Comparison of ENCODE assay signal across 25 cellular contexts in genomic region chr16:55046146-55046460, GRCh38.
"Had no signal": no experiment of that assay in that cellular context is flagged by ENCODE, and none has a peak within 500 bp of the region (broad histone marks: within the 10 kb centered on the region; RNA-seq: fewer than 3 reads in every experiment).

No MANE protein-coding gene starts in this region.

- H3K27ac Mint-ChIP-seq: natural killer cell; nephron; neural progenitor cell; stimulated activated effector memory CD8-positive, alpha-beta T cell treated with anti-CD3 and anti-CD28 coated beads, Interleukin-12 subunit alpha, Interleukin-12 subunit beta, amount 100 ng/mL, for 72 hours; stimulated activated naive B cell treated with anti-CD40 and anti-IgM and Interleukin-4, amounts not matched to agents 10 μg/mL and 1 μg/mL and 100 μg/mL, for 72 hours; stimulated activated naive CD8-positive, alpha-beta T cell treated with anti-CD3 and anti-CD28 coated beads, Interleukin-15, Interleukin-2, amounts not matched to agents 100 ng/mL and 50 ng/mL, for 24 hours had no signal

- ATAC-seq: pancreas; right cardiac atrium; right lobe of liver; stimulated activated effector memory CD8-positive, alpha-beta T cell treated with anti-CD3 and anti-CD28 coated beads, Interleukin-12 subunit alpha, Interleukin-12 subunit beta, amount 100 ng/mL, for 72 hours; stimulated activated naive B cell treated with anti-CD40 and anti-IgM and Interleukin-4, amounts not matched to agents 10 μg/mL and 1 μg/mL and 100 μg/mL, for 72 hours had no signal

- H3K9me3 Mint-ChIP-seq: natural killer cell; nephron; neural progenitor cell; stimulated activated effector memory CD8-positive, alpha-beta T cell treated with anti-CD3 and anti-CD28 coated beads, Interleukin-12 subunit alpha, Interleukin-12 subunit beta, amount 100 ng/mL, for 72 hours; stimulated activated naive B cell treated with anti-CD40 and anti-IgM and Interleukin-4, amounts not matched to agents 10 μg/mL and 1 μg/mL and 100 μg/mL, for 72 hours; stimulated activated naive CD8-positive, alpha-beta T cell treated with anti-CD3 and anti-CD28 coated beads, Interleukin-15, Interleukin-2, amounts not matched to agents 100 ng/mL and 50 ng/mL, for 24 hours had no signal

- H3K4me3 Mint-ChIP-seq: natural killer cell; neural progenitor cell; stimulated activated effector memory CD8-positive, alpha-beta T cell treated with anti-CD3 and anti-CD28 coated beads, Interleukin-12 subunit alpha, Interleukin-12 subunit beta, amount 100 ng/mL, for 72 hours; stimulated activated naive B cell treated with anti-CD40 and anti-IgM and Interleukin-4, amounts not matched to agents 10 μg/mL and 1 μg/mL and 100 μg/mL, for 72 hours; stimulated activated naive CD8-positive, alpha-beta T cell treated with anti-CD3 and anti-CD28 coated beads, Interleukin-15, Interleukin-2, amounts not matched to agents 100 ng/mL and 50 ng/mL, for 24 hours had no signal

- H3K4me3 ChIP-seq: neural progenitor cell, pancreas, prostate gland, right lobe of liver, sigmoid colon, stomach, thoracic aorta, thyroid gland, tibial nerve, upper lobe of left lung, vagina had no signal

- H3K27me3 ChIP-seq: neural progenitor cell, pancreas, right lobe of liver, thyroid gland, tibial nerve, upper lobe of left lung, vagina had no signal

- H3K4me2 ChIP-seq: neural progenitor cell had no signal

- H3K36me3 Mint-ChIP-seq: natural killer cell; neural progenitor cell; stimulated activated effector memory CD8-positive, alpha-beta T cell treated with anti-CD3 and anti-CD28 coated beads, Interleukin-12 subunit alpha, Interleukin-12 subunit beta, amount 100 ng/mL, for 72 hours; stimulated activated naive B cell treated with anti-CD40 and anti-IgM and Interleukin-4, amounts not matched to agents 10 μg/mL and 1 μg/mL and 100 μg/mL, for 72 hours had no signal

- H3K4me1 ChIP-seq: neural progenitor cell, pancreas, prostate gland, right lobe of liver, sigmoid colon, stomach, thyroid gland, tibial nerve, upper lobe of left lung, vagina had no signal

- H3K9ac ChIP-seq: neural progenitor cell had no signal

- H3K27ac ChIP-seq: neural progenitor cell, neutrophil, pancreas, prostate gland, right lobe of liver, sigmoid colon, stomach, thoracic aorta, thyroid gland, tibial nerve, upper lobe of left lung, vagina had no signal

- H3K9me3 ChIP-seq: neutrophil, pancreas, prostate gland, right lobe of liver, sigmoid colon, stomach, thoracic aorta, thyroid gland, tibial nerve, upper lobe of left lung, vagina had no signal

- H3K4me1 Mint-ChIP-seq: natural killer cell; stimulated activated naive B cell treated with anti-CD40 and anti-IgM and Interleukin-4, amounts not matched to agents 10 μg/mL and 1 μg/mL and 100 μg/mL, for 72 hours had no signal

- DNase-seq: natural killer cell; nucleus accumbens; pancreas; right cardiac atrium; right lobe of liver; stimulated activated CD4-positive, alpha-beta T cell treated with anti-CD3 and anti-CD28 coated beads, Interleukin-15, amount 100 ng/mL, for 24 hours; stimulated activated CD4-positive, alpha-beta T cell treated with anti-CD3 and anti-CD28 coated beads, Interleukin-2, amount 100 ng/mL, for 24 hours; stimulated activated CD4-positive, alpha-beta T cell treated with anti-CD3 and anti-CD28 coated beads, Interleukin-2, amount 100 ng/mL, for 48 hours; stimulated activated CD4-positive, alpha-beta T cell treated with anti-CD3 and anti-CD28 coated beads, Interleukin-4, amount 100 ng/mL, for 24 hours; stimulated activated naive B cell treated with anti-CD40 and anti-IgM and Interleukin-4, amounts not matched to agents 10 μg/mL and 1 μg/mL and 100 μg/mL, for 72 hours; stimulated activated naive CD4-positive, alpha-beta T cell treated with Interleukin-2 at 50 U/mL for 16 hours; stomach; thyroid gland; trophoblast cell; upper lobe of left lung had no signal

- H3K36me3 ChIP-seq: neural progenitor cell, neutrophil, pancreas, prostate gland, right lobe of liver, sigmoid colon, stomach, thoracic aorta, thyroid gland, tibial nerve, upper lobe of left lung, vagina had no signal

- H2AFZ ChIP-seq: neural progenitor cell had no signal
